Comparison of ENCODE assay signal across 17 cellular contexts in the genomic region with DNA sequence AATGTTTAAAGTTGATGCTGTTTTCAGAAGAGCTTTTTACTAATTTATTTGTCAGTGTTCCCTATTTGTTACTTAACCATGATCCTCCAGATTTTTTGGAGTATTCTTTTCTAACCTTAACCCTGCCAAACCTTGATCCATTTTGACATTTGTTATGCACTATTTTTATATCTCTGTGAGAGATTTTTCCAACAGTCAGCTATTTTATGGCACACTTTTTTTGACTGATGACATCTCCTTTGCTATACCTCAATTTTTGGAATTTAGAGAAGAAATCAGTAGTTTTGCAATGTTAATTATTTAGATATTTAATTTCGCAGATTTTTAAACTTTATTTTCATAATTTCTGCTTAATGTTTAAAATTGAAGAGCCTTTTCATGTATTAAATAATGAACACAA.
DNase-seq lines count a peak whose midpoint lies in the region; ATAC-seq, FAIRE-seq and TF ChIP-seq lines count a peak whose summit lies in the region.
"Had no signal": no experiment of that assay in that cellular context is flagged by ENCODE, and none has a peak within 500 bp of the region (broad histone marks: within the 10 kb centered on the region; RNA-seq: fewer than 3 reads in every experiment).

No MANE protein-coding gene starts in this region.

- no peak overlapping the region for H3K4me3 ChIP-seq in IMR-90 (ENCODE audit: insufficient read depth, low read depth, low read length)
- H3K4me3 ChIP-seq in small intestine (ENCODE audit: low read depth in 1 of 2, low read length in 2 of 2) = no peak overlapping the region
- H3K4me3 ChIP-seq: HAP-1 had no signal

- H3K4ac ChIP-seq in IMR-90 (ENCODE audit: low read depth, low read length) = no peak overlapping the region

- no peak for TF ChIP-seq RAD21 in IMR-90 (IDR thresholded peaks at IDR 0.05; ENCODE audit: low read length)

- no peak overlapping the region for H2BK5ac ChIP-seq in IMR-90 (ENCODE audit: low read depth, low read length, poor library complexity, severe bottlenecking)

- H3K36me3 ChIP-seq in IMR-90 (ENCODE audit: control insufficient read depth, insufficient read depth, low read length) (peaks cover 10% of the 10 kb centered on the region), small intestine (ENCODE audit: control insufficient read depth in 2 of 2, insufficient read depth in 2 of 2, low read length in 2 of 2) (peaks cover 3 to 11% of the 10 kb centered on the region in 2 donors)
- H3K36me3 ChIP-seq: HAP-1 had no signal

- no peaks in the 10 kb centered on the region for H4K20me1 ChIP-seq in IMR-90 (ENCODE audit: insufficient read depth, low read length)

- CTCF ChIA-PET in IMR-90 (lab: Yijun Ruan, JAX) = no interaction called here

- BruUV-seq in IMR-90 (replicated peaks; lab: Mats Ljungman, UMichigan) = no TSS peak

- no peak for TF ChIP-seq CTCF in IMR-90 (conservative IDR thresholded peaks at IDR 0.05; ENCODE audit: low read depth, low read length)

- no peak overlapping the region for H3K4me2 ChIP-seq in IMR-90 (ENCODE audit: low read depth, low read length)

- H3K14ac ChIP-seq in IMR-90 (replicated peaks; ENCODE audit: low read depth, low read length) = no peak overlapping the region

- H3K27ac ChIP-seq in IMR-90 (ENCODE audit: insufficient read depth, low read length) (no peak overlapping the region), small intestine (ENCODE audit: low read depth in 1 of 2, low read length in 1 of 2) (no peak overlapping the region)

- dilution Hi-C loops in IMR-90 (cut with HindIII; ENCODE audit: low sequenced_read_pairs, unreplicated experiment) = no loop called here

- H2BK15ac ChIP-seq in IMR-90 (ENCODE audit: low read depth, low read length) = no peak overlapping the region

- no peaks in the 10 kb centered on the region for H3K9me3 ChIP-seq in IMR-90 (ENCODE audit: control insufficient read depth, insufficient read depth, low read length)
- H3K9me3 ChIP-seq in small intestine (ENCODE audit: control insufficient read depth, low read depth) = no peaks in the 10 kb centered on the region
- H3K9me3 ChIP-seq: HAP-1 had no signal

- no peak overlapping the region for H3K56ac ChIP-seq in IMR-90 (ENCODE audit: extremely low read depth, insufficient read depth, low read length)

- no peak overlapping the region for H2BK120ac ChIP-seq in IMR-90 (ENCODE audit: low read depth, low read length)

- no peak for TF ChIP-seq POLR2A in IMR-90 (IDR thresholded peaks at IDR 0.05; ENCODE audit: low read depth, low read length)

- ATAC-seq in IMR-90 (ENCODE audit: low read depth) (no peak), GM21390 (IDR thresholded peaks at IDR 0.05; ENCODE audit: unreplicated experiment) (no peak), HG03439 (IDR thresholded peaks at IDR 0.05; ENCODE audit: unreplicated experiment) (no peak)
- ATAC-seq: CD8-positive, alpha-beta T cell had no signal

- no CpG with 5 or more reads among the region's 1 CpG for WGBS in IMR-90 (ENCODE audit: extremely low coverage in 2 of 2, insufficient read length in 1 of 2), 2 experiments
- WGBS in small intestine, 3 donors = 97 to 98% (median 97%) methylated on average over 1 of the region's 1 CpG

- in situ Hi-C loops in IMR-90 (cut with MboI; ENCODE audit: low sequenced_read_pairs) = loop anchor here (25.0 kb wide), 1 partner anchor 394 kb away; a partner anchor contains a TSS

- no peaks in the 10 kb centered on the region for H3K9me1 ChIP-seq in IMR-90 (ENCODE audit: insufficient read depth, low read length)

- H3K9ac ChIP-seq in IMR-90 (ENCODE audit: low read depth, low read length) = no peak overlapping the region

- H4K8ac ChIP-seq in IMR-90 (ENCODE audit: low read depth in 2 of 2, low read length in 2 of 2) = no peak overlapping the region

- no peak overlapping the region for H2AK5ac ChIP-seq in IMR-90 (ENCODE audit: low read depth, low read length)

- H3K23ac ChIP-seq in IMR-90 (ENCODE audit: low read depth, low read length) = no peak overlapping the region

- H3K27me3 ChIP-seq in IMR-90 (ENCODE audit: control insufficient read depth, insufficient read depth, low read length) (no peaks in the 10 kb centered on the region), small intestine (ENCODE audit: control insufficient read depth in 2 of 2, insufficient read depth in 2 of 2, low read length in 2 of 2) (no peaks in the 10 kb centered on the region)

- POLR2A ChIA-PET in IMR-90 (lab: Charles Lee; ENCODE audit: unreplicated experiment) = no interaction called here

- DNase-seq in IMR-90 = no peak
- peak; percentile 32 for DNase-seq in cerebellar cortex (ENCODE audit: low spot score)
- DNase-seq in frontal cortex (ENCODE audit: low spot score in 2 of 2) = no peak
- no peak for DNase-seq in small intestine
- no peak for DNase-seq in NCI-H2196 treated with DMSO at 0.1 percent for 48 hours (lab: John Stamatoyannopoulos, UW; ENCODE audit: unreplicated experiment)
- DNase-seq: CD8-positive, alpha-beta T cell; COR-L47; DMS153; DMS79 treated with DMSO at 0.1 percent for 48 hours; EL; GDM1 had no signal

- H4K5ac ChIP-seq in IMR-90 (ENCODE audit: low read depth, low read length) = no peak overlapping the region

- H2BK20ac ChIP-seq in IMR-90 (ENCODE audit: low read depth, low read length) = no peak overlapping the region

- H3K18ac ChIP-seq in IMR-90 (ENCODE audit: low read depth, low read length) = no peak overlapping the region

- H3K4me1 ChIP-seq in IMR-90 (ENCODE audit: control insufficient read depth, insufficient read depth, low read length) (no peaks in the 10 kb centered on the region), small intestine (ENCODE audit: control insufficient read depth in 2 of 2, insufficient read depth in 1 of 2, low read depth in 1 of 2, low read length in 1 of 2) (no peaks in the 10 kb centered on the region)
- H3K4me1 ChIP-seq: HAP-1 had no signal

- no peak overlapping the region for H2AK9ac ChIP-seq in IMR-90 (replicated peaks; ENCODE audit: low read depth, low read length, poor library complexity)

- no peak overlapping the region for H2AFZ ChIP-seq in IMR-90 (replicated peaks; ENCODE audit: low read length, poor library complexity)

- peaks cover 3 to 5% of the 10 kb centered on the region in 2 experiments; a peak in 2 of 4 replicates for H3K79me1 ChIP-seq in IMR-90 (ENCODE audit: low read depth in 1 of 2, low read length in 2 of 2)

- FAIRE-seq in frontal cortex (lab: Jason Lieb, UNC) = peak; percentile 19
- FAIRE-seq in small intestine (lab: Jason Lieb, UNC) = peak; percentile 44
- FAIRE-seq: D721Med, GM12892, H1 had no signal

- no peak overlapping the region for H4K91ac ChIP-seq in IMR-90 (ENCODE audit: insufficient read depth, low read depth, low read length)

- intact Hi-C loops in IMR-90 (cut with micrococcal nuclease) = no loop called here

TF ChIP-seq in IMR-90, 13 proteins besides CTCF, POLR2A, EP300 and RAD21:
- no peak for TF ChIP-seq MAZ (IDR thresholded peaks at IDR 0.05; ENCODE audit: borderline replicate concordance, low read depth, low read length)
- TF ChIP-seq NFE2L2 (IDR thresholded peaks at IDR 0.05; ENCODE audit: low read depth, low read length) = no peak
- TF ChIP-seq MAFK (IDR thresholded peaks at IDR 0.05; ENCODE audit: low read depth, low read length) = peak; percentile 59; the same call in 1 of the 2 replicates
- TF ChIP-seq, protein P1, sequence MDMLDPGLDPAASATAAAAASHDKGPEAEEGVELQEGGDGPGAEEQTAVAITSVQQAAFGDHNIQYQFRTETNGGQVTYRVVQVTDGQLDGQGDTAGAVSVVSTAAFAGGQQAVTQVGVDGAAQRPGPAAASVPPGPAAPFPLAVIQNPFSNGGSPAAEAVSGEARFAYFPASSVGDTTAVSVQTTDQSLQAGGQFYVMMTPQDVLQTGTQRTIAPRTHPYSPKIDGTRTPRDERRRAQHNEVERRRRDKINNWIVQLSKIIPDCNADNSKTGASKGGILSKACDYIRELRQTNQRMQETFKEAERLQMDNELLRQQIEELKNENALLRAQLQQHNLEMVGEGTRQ (IDR thresholded peaks at IDR 0.05; ENCODE audit: low read depth, low read length) = no peak
